8 cellular contexts compared by ENCODE assay signal in genomic region chr1:115975569-115976061, GRCh38. TPM values are rescaled to one million over a fixed set of nuclear protein-coding genes. Genes with fewer than 3 reads are reported as not detected.
DNase-seq lines count a peak whose midpoint lies in the region; ATAC-seq and TF ChIP-seq lines count a peak whose summit lies in the region.

No MANE protein-coding gene starts in this region.

- H3K9ac ChIP-seq in ES-I3 (ENCODE audit: low read depth, low read length) (peak overlapping the region; percentile 61), parathyroid adenoma (no peak overlapping the region)

- H3K9me3 ChIP-seq in ES-I3 (ENCODE audit: control insufficient read depth, insufficient read depth, low read length): no peaks in the 10 kb centered on the region
- H3K9me3 ChIP-seq in Panc1 (ENCODE audit: control insufficient read depth, insufficient read depth, low read depth, low read length): no peaks in the 10 kb centered on the region
- no peaks in the 10 kb centered on the region for H3K9me3 ChIP-seq in esophagus (ENCODE audit: control insufficient read depth in 2 of 2, insufficient read depth in 1 of 2, low read depth in 1 of 2, low read length in 1 of 2)
- H3K9me3 ChIP-seq in parathyroid adenoma (ENCODE audit: control insufficient read depth, low read length): no peaks in the 10 kb centered on the region

- peaks cover 4% of the 10 kb centered on the region for H3K27me3 ChIP-seq in Panc1 (ENCODE audit: control insufficient read depth, insufficient read depth, low read length)
- H3K27me3 ChIP-seq in esophagus (ENCODE audit: control insufficient read depth in 1 of 2, insufficient read depth in 2 of 2, low read length in 2 of 2): no peaks in the 10 kb centered on the region
- H3K27me3 ChIP-seq in parathyroid adenoma (ENCODE audit: control insufficient read depth, insufficient read depth, low read length): no peaks in the 10 kb centered on the region

- no peak for DNase-seq in Panc1 (ENCODE audit: low read depth, low spot score)
- DNase-seq in stimulated activated CD8-positive, alpha-beta memory T cell treated with anti-CD3 and anti-CD28 coated beads, Interleukin-4, amount 100 ng/mL, for 48 hours: no peak
- no peak for DNase-seq in MV-4-11 (lab: John Stamatoyannopoulos, UW)
- DNase-seq in DMS53 treated with DMSO at 0.1 percent for 48 hours (lab: John Stamatoyannopoulos, UW; ENCODE audit: unreplicated experiment): no peak

- WGBS in esophagus, 2 donors: 42 to 47% methylated on average over 11 of the region's 11 CpGs

- H2AFZ ChIP-seq in parathyroid adenoma: peak overlapping the region; percentile 84

- POLR2A ChIA-PET in Panc1 (lab: Charles Lee): no interaction called here

- H3K27ac ChIP-seq in Panc1 (ENCODE audit: low read length): no peak overlapping the region
- peak overlapping the region; percentile 93 to 94 for H3K27ac ChIP-seq in esophagus (ENCODE audit: low read depth in 2 of 2, low read length in 1 of 2)
- peak overlapping the region; percentile 15 for H3K27ac ChIP-seq in parathyroid adenoma

- in situ Hi-C loops in Panc1 (cut with HindIII; ENCODE audit: low pct_unique_long_range_greater_than_20kb, low sequenced_read_pairs): no loop called here

- CTCF ChIA-PET in Panc1 (lab: Charles Lee): no interaction called here

- no peak for ATAC-seq in Panc1
- no peak for ATAC-seq in GM21576 (IDR thresholded peaks at IDR 0.05; ENCODE audit: unreplicated experiment)

- BruUV-seq in Panc1 (replicated peaks; lab: Mats Ljungman, UMichigan): no TSS peak

- H3K36me3 ChIP-seq in ES-I3 (ENCODE audit: insufficient read depth, low read length) (no peaks in the 10 kb centered on the region), Panc1 (ENCODE audit: control insufficient read depth, insufficient read depth, low read length) (no peaks in the 10 kb centered on the region), esophagus (ENCODE audit: control insufficient read depth in 2 of 2, insufficient read depth in 2 of 2, low read length in 1 of 2) (no peaks in the 10 kb centered on the region), parathyroid adenoma (ENCODE audit: control insufficient read depth, insufficient read depth, low read length) (no peaks in the 10 kb centered on the region)

- intact Hi-C loops in Panc1 (cut with micrococcal nuclease; ENCODE audit: unreplicated experiment): no loop called here

- peak overlapping the region; percentile 71 for H3K4me2 ChIP-seq in parathyroid adenoma (ENCODE audit: low read length)

- TF ChIP-seq CTCF in Panc1 (IDR thresholded peaks at IDR 0.05): no peak
- no peak for TF ChIP-seq CTCF in parathyroid adenoma (IDR thresholded peaks at IDR 0.05)

- H3K4me1 ChIP-seq in ES-I3 (ENCODE audit: insufficient read depth, low read length) (peaks cover 7% of the 10 kb centered on the region), Panc1 (ENCODE audit: control insufficient read depth, insufficient read depth, low read length) (no peaks in the 10 kb centered on the region), esophagus (ENCODE audit: control insufficient read depth in 2 of 2, insufficient read depth in 2 of 2, low read length in 1 of 2) (no peaks in the 10 kb centered on the region), parathyroid adenoma (no peaks in the 10 kb centered on the region)

- H3K4me3 ChIP-seq in Panc1 (ENCODE audit: low read depth in 2 of 2, low read length in 2 of 2): peak overlapping the region; percentile 43 to 53
- peak overlapping the region; percentile 79 to 83 for H3K4me3 ChIP-seq in esophagus (ENCODE audit: low read depth in 1 of 2, low read length in 2 of 2)
- H3K4me3 ChIP-seq in parathyroid adenoma (ENCODE audit: low read depth, low read length): peak overlapping the region; percentile 50

- H3K79me2 ChIP-seq in parathyroid adenoma: no peaks in the 10 kb centered on the region

RNA-seq across cellular contexts. Expression of gene SLC22A15, which starts 0.7 kb away (rescaled TPM):
- 0.21 TPM for total RNA-seq in Panc1 (2021; ENCODE audit: unreplicated experiment)
- not detected for polyA plus RNA-seq in Panc1 (2012; ENCODE audit: insufficient read length)
- polyA plus RNA-seq in esophagus: 1 to 10 TPM; 3.1 to 5.1 TPM
